1 cellular context compared by ENCODE assay signal in genomic region chr15:40379853-40380252, GRCh38.
TF ChIP-seq lines count a peak whose summit lies in the region.

No MANE protein-coding gene starts in this region.

TF ChIP-seq in HEK293, 187 proteins besides CTCF, POLR2A, EP300 and RAD21 (continued from another document):
- TF ChIP-seq ZNF24 (tag by site-specific recombination; IDR thresholded peaks at IDR 0.05): no peak
- 0 out of 2 replicates have a peak, but pooled peaks have one; percentile 16 for TF ChIP-seq EGR2 (tag by site-specific recombination; IDR thresholded peaks at IDR 0.05; ENCODE audit: low read depth)
- TF ChIP-seq ZNF658 (tag by site-specific recombination; IDR thresholded peaks at IDR 0.05): no peak
